Comparison of ENCODE assay signal across 16 cellular contexts in genomic region chr1:17970757-17971156, GRCh38.
DNase-seq lines count a peak whose midpoint lies in the region; ATAC-seq and TF ChIP-seq lines count a peak whose summit lies in the region.
"Had no signal": no experiment of that assay in that cellular context is flagged by ENCODE, and none has a peak within 500 bp of the region (broad histone marks: within the 10 kb centered on the region; RNA-seq: fewer than 3 reads in every experiment).

No MANE protein-coding gene starts in this region.

- TF ChIP-seq CTCF in GM06990 (IDR thresholded peaks at IDR 0.05; ENCODE audit: insufficient read depth, low read length, poor library complexity, severe bottlenecking) (no peak), activated B cell treated with CpG ODN at 0.5 μM for 24 hours (IDR thresholded peaks at IDR 0.05) (no peak), WERI-Rb-1 (IDR thresholded peaks at IDR 0.05; ENCODE audit: low read depth, low read length) (no peak)

- POLR2A ChIA-PET in activated B cell treated with CpG ODN at 0.5 μM for 24 hours (lab: Charles Lee): interaction anchor here (0.7 kb wide), 1 partner anchor 30 kb away, joined by 7 read pairs; no protein-coding TSS in a partner anchor

- H3K27me3 Mint-ChIP-seq in activated B cell treated with CpG ODN at 0.5 μM for 24 hours: peaks cover 11% of the 10 kb centered on the region
- H3K27me3 Mint-ChIP-seq in stimulated activated naive B cell treated with anti-CD40 and anti-IgM and Interleukin-4, amounts not matched to agents 10 μg/mL and 1 μg/mL and 100 μg/mL, for 72 hours: peaks cover 9 to 13% of the 10 kb centered on the region in 2 donors

- H3K4me3 Mint-ChIP-seq in activated B cell treated with CpG ODN at 0.5 μM for 24 hours: no peak overlapping the region
- no peak overlapping the region for H3K4me3 Mint-ChIP-seq in stimulated activated naive B cell treated with anti-CD40 and anti-IgM and Interleukin-4, amounts not matched to agents 10 μg/mL and 1 μg/mL and 100 μg/mL, for 72 hours
- H3K4me3 Mint-ChIP-seq: CD8-positive, alpha-beta memory T cell; HFFc6 had no signal

- intact Hi-C loops in activated B cell treated with CpG ODN at 0.5 μM for 24 hours (cut with micrococcal nuclease): no loop called here

- H3K27me3 ChIP-seq in GM06990 (replicated peaks; ENCODE audit: control insufficient read depth, insufficient read depth, low read length) (peaks cover 1% of the 10 kb centered on the region), WERI-Rb-1 (ENCODE audit: insufficient read depth, low read depth, severe bottlenecking) (no peaks in the 10 kb centered on the region)
- H3K27me3 ChIP-seq: BE2C had no signal

- CTCF ChIA-PET in activated B cell treated with CpG ODN at 0.5 μM for 24 hours (lab: Charles Lee): no interaction called here

- H3K36me3 ChIP-seq in GM06990 (ENCODE audit: control insufficient read depth, insufficient read depth, low read length): no peaks in the 10 kb centered on the region
- no peaks in the 10 kb centered on the region for H3K36me3 ChIP-seq in WERI-Rb-1
- H3K36me3 ChIP-seq: BE2C had no signal

- ATAC-seq in HG02610 (IDR thresholded peaks at IDR 0.05; ENCODE audit: unreplicated experiment) (peak; percentile 46), activated B cell treated with CpG ODN at 0.5 μM for 24 hours (ENCODE audit: low read depth) (peak; percentile 75), GM19035 (IDR thresholded peaks at IDR 0.05; ENCODE audit: unreplicated experiment) (no peak), HG02938 (IDR thresholded peaks at IDR 0.05; ENCODE audit: unreplicated experiment) (no peak)
- peak; percentile 34 to 72 for ATAC-seq in stimulated activated naive B cell treated with anti-CD40 and anti-IgM and Interleukin-4, amounts not matched to agents 10 μg/mL and 1 μg/mL and 100 μg/mL, for 72 hours (replicated peaks)

- no peaks in the 10 kb centered on the region for H3K9me3 ChIP-seq in WERI-Rb-1 (ENCODE audit: severe bottlenecking)
- H3K9me3 ChIP-seq: BE2C, Caco-2 had no signal

- H3K36me3 Mint-ChIP-seq in activated B cell treated with CpG ODN at 0.5 μM for 24 hours (ENCODE audit: low read depth): no peaks in the 10 kb centered on the region
- no peaks in the 10 kb centered on the region for H3K36me3 Mint-ChIP-seq in stimulated activated naive B cell treated with anti-CD40 and anti-IgM and Interleukin-4, amounts not matched to agents 10 μg/mL and 1 μg/mL and 100 μg/mL, for 72 hours
- H3K36me3 Mint-ChIP-seq: CD8-positive, alpha-beta memory T cell had no signal

- peak; percentile 30 for DNase-seq in GM06990 (ENCODE audit: extremely low read depth, insufficient read length)
- no peak for DNase-seq in activated B cell treated with CpG ODN at 0.5 μM for 24 hours
- no peak for DNase-seq in stimulated activated naive B cell treated with anti-CD40 and anti-IgM and Interleukin-4, amounts not matched to agents 10 μg/mL and 1 μg/mL and 100 μg/mL, for 72 hours
- DNase-seq in WERI-Rb-1: no peak
- DNase-seq in NK-92 treated with Interleukin-12 subunit alpha and Interleukin-12 subunit beta, amount 100 ng/mL, for 24 hours (lab: John Stamatoyannopoulos, UW): no peak
- DNase-seq: BE2C; Caco-2; CD8-positive, alpha-beta memory T cell; DMS53; GF-D8; HCEC 1CT; HFFc6; KBM-7 had no signal

- no peaks in the 10 kb centered on the region for H3K9me3 Mint-ChIP-seq in activated B cell treated with CpG ODN at 0.5 μM for 24 hours
- H3K9me3 Mint-ChIP-seq in stimulated activated naive B cell treated with anti-CD40 and anti-IgM and Interleukin-4, amounts not matched to agents 10 μg/mL and 1 μg/mL and 100 μg/mL, for 72 hours: no peaks in the 10 kb centered on the region

- H3K4me3 ChIP-seq in GM06990 (replicated peaks; ENCODE audit: low read depth, low read length): no peak overlapping the region
- H3K4me3 ChIP-seq in WERI-Rb-1 (ENCODE audit: low read depth, low read length): no peak overlapping the region

- H3K27ac Mint-ChIP-seq in activated B cell treated with CpG ODN at 0.5 μM for 24 hours: no peak overlapping the region
- H3K27ac Mint-ChIP-seq in stimulated activated naive B cell treated with anti-CD40 and anti-IgM and Interleukin-4, amounts not matched to agents 10 μg/mL and 1 μg/mL and 100 μg/mL, for 72 hours: no peak overlapping the region
- H3K27ac Mint-ChIP-seq: CD8-positive, alpha-beta memory T cell; HFFc6 had no signal

- H3K27ac ChIP-seq in WERI-Rb-1: no peak overlapping the region

- peaks cover 18% of the 10 kb centered on the region for H3K4me1 Mint-ChIP-seq in activated B cell treated with CpG ODN at 0.5 μM for 24 hours
- peaks cover 0 to 5% of the 10 kb centered on the region in 2 donors for H3K4me1 Mint-ChIP-seq in stimulated activated naive B cell treated with anti-CD40 and anti-IgM and Interleukin-4, amounts not matched to agents 10 μg/mL and 1 μg/mL and 100 μg/mL, for 72 hours
- H3K4me1 Mint-ChIP-seq: CD8-positive, alpha-beta memory T cell had no signal

Comparison
In these comparisons a context has a peak if more than half of its experiments do, and no peak if none do; other contexts are left out.
1. ATAC-seq: peak in HG02610 (single experiment), activated B cell treated with CpG ODN at 0.5 μM for 24 hours (single experiment) and stimulated activated naive B cell treated with anti-CD40 and anti-IgM and Interleukin-4, amounts not matched to agents 10 μg/mL and 1 μg/mL and 100 μg/mL, for 72 hours (2 of 2); none in GM19035 (single experiment) and HG02938 (single experiment).